Comparison of ENCODE assay signal across 1 cellular context in genomic region chr4:109815151-109816081, GRCh38.
TF ChIP-seq lines count a peak whose summit lies in the region.

Gene GAR1 (plus strand): TSS chr4:109815762. CDS start chr4:109816165, 403 bp downstream.

TF ChIP-seq in K562, 482 proteins besides CTCF, POLR2A, EP300 and RAD21 (continued from another document and continues in another):
- no peak for TF ChIP-seq ZFP91 (CRISPR knock-in tag; IDR thresholded peaks at IDR 0.05)
- no peak for TF ChIP-seq RBM17 (IDR thresholded peaks at IDR 0.05; ENCODE audit: borderline replicate concordance, low read depth, low read length)
- no peak for TF ChIP-seq CLOCK (CRISPR knock-in tag; IDR thresholded peaks at IDR 0.05; ENCODE audit: borderline replicate concordance)
- TF ChIP-seq ZNF263 (CRISPR knock-in tag; IDR thresholded peaks at IDR 0.05; ENCODE audit: borderline replicate concordance): peak; percentile 70; the same call in 1 of the 2 replicates
- no peak for TF ChIP-seq HMG20B (CRISPR knock-in tag; IDR thresholded peaks at IDR 0.05)
- TF ChIP-seq ESRRA (IDR thresholded peaks at IDR 0.05; ENCODE audit: borderline replicate concordance, low read depth): peak; percentile 41; the same call in 1 of the 2 replicates
- peak; percentile 61; the same call in 1 of the 2 replicates for TF ChIP-seq RNF2 (IDR thresholded peaks at IDR 0.05)
- peak; percentile 95 to 99 for TF ChIP-seq SIN3A (IDR thresholded peaks at IDR 0.05; ENCODE audit: borderline replicate concordance in 2 of 2, control insufficient read depth in 1 of 2, low read depth in 2 of 2, low read length in 2 of 2)
- TF ChIP-seq ARID4B (CRISPR knock-in tag; IDR thresholded peaks at IDR 0.05): peak; percentile 95
- no peak for TF ChIP-seq NUFIP1 (IDR thresholded peaks at IDR 0.05; ENCODE audit: partially characterized antibody)
- no peak for TF ChIP-seq SETDB1 (IDR thresholded peaks at IDR 0.05; ENCODE audit: low read length)
- no peak for TF ChIP-seq NCOA4 (IDR thresholded peaks at IDR 0.05; ENCODE audit: partially characterized antibody)
- no peak for TF ChIP-seq ZNF175 (CRISPR knock-in tag; IDR thresholded peaks at IDR 0.05; ENCODE audit: low read depth)
- no peak for TF ChIP-seq GTF2A2 (tag; IDR thresholded peaks at IDR 0.05)
- no peak for TF ChIP-seq CBX8 (IDR thresholded peaks at IDR 0.05; ENCODE audit: borderline replicate concordance, extremely low read depth, low read depth, low read length, poor library complexity, severe bottlenecking)
- no peak for TF ChIP-seq ZNF561 (CRISPR knock-in tag; conservative IDR thresholded peaks at IDR 0.05)
- TF ChIP-seq HNRNPLL (IDR thresholded peaks at IDR 0.05; ENCODE audit: low read depth, low read length, poor library complexity, severe bottlenecking): peak; percentile 63
- TF ChIP-seq ZMIZ1 (IDR thresholded peaks at IDR 0.05; ENCODE audit: low read depth in 2 of 2, low read length in 2 of 2): no peak
- no peak; the same call in 1 of the 2 replicates for TF ChIP-seq STAT6 (CRISPR knock-in tag; IDR thresholded peaks at IDR 0.05)
- TF ChIP-seq ZNF77 (CRISPR knock-in tag; IDR thresholded peaks at IDR 0.05): no peak
- no peak for TF ChIP-seq ZNF695 (CRISPR knock-in tag; IDR thresholded peaks at IDR 0.05)
- no peak for TF ChIP-seq ZNF408 (CRISPR knock-in tag; IDR thresholded peaks at IDR 0.05; ENCODE audit: low read depth)
- no peak for TF ChIP-seq MEIS2 (IDR thresholded peaks at IDR 0.05; ENCODE audit: partially characterized antibody)
- TF ChIP-seq ZNF140 (CRISPR knock-in tag; IDR thresholded peaks at IDR 0.05): no peak
- TF ChIP-seq ELF1 (tag; IDR thresholded peaks at IDR 0.05): peak; percentile 97
- no peak for TF ChIP-seq NCOA6 (IDR thresholded peaks at IDR 0.05)
- TF ChIP-seq CBX5 (IDR thresholded peaks at IDR 0.05; ENCODE audit: borderline replicate concordance, low read depth): no peak; the same call in 1 of the 2 replicates
- no peak for TF ChIP-seq TCF7 (IDR thresholded peaks at IDR 0.05; ENCODE audit: borderline replicate concordance)
- no peak for TF ChIP-seq HDAC6 (IDR thresholded peaks at IDR 0.05; ENCODE audit: low read depth, low read length)
- no peak; the same call in 1 of the 2 replicates for TF ChIP-seq EHMT2 (IDR thresholded peaks at IDR 0.05)
- no peak for TF ChIP-seq MCM2 (IDR thresholded peaks at IDR 0.05; ENCODE audit: low read depth)
- no peak for TF ChIP-seq ID3 (CRISPR knock-in tag; IDR thresholded peaks at IDR 0.05)
- no peak for TF ChIP-seq ID3 (tag; IDR thresholded peaks at IDR 0.05)
- TF ChIP-seq ZNF717 (CRISPR knock-in tag; IDR thresholded peaks at IDR 0.05): no peak
- TF ChIP-seq MLX (CRISPR knock-in tag; conservative IDR thresholded peaks at IDR 0.05): 0 out of 4 replicates have a peak, but pooled peaks of 1 of the 2 experiments have one; percentile 72
- TF ChIP-seq PHF8 (IDR thresholded peaks at IDR 0.05; ENCODE audit: borderline replicate concordance, low read length): peak; percentile 79
- no peak for TF ChIP-seq SIX5 (IDR thresholded peaks at IDR 0.05; ENCODE audit: borderline replicate concordance in 1 of 2, insufficient read depth in 1 of 2, low read depth in 1 of 2, low read length in 2 of 2)
- TF ChIP-seq NKRF (IDR thresholded peaks at IDR 0.05; ENCODE audit: borderline replicate concordance): peak; percentile 100
- no peak for TF ChIP-seq MED1 (CRISPR knock-in tag; IDR thresholded peaks at IDR 0.05; ENCODE audit: borderline replicate concordance)
- TF ChIP-seq BRD4 (IDR thresholded peaks at IDR 0.05): peak; percentile 68; the same call in 1 of the 2 replicates
- no peak for TF ChIP-seq HNRNPL (IDR thresholded peaks at IDR 0.05; ENCODE audit: low read depth, low read length)
- TF ChIP-seq NONO (IDR thresholded peaks at IDR 0.05; ENCODE audit: low read depth in 2 of 2, low read length in 1 of 2): no peak; a peak in 1 of 4 replicates
- peak; percentile 11 for TF ChIP-seq CHD1 (IDR thresholded peaks at IDR 0.05; ENCODE audit: low read length)
